ENCODE assay signal across 18 cellular contexts in the genomic region with DNA sequence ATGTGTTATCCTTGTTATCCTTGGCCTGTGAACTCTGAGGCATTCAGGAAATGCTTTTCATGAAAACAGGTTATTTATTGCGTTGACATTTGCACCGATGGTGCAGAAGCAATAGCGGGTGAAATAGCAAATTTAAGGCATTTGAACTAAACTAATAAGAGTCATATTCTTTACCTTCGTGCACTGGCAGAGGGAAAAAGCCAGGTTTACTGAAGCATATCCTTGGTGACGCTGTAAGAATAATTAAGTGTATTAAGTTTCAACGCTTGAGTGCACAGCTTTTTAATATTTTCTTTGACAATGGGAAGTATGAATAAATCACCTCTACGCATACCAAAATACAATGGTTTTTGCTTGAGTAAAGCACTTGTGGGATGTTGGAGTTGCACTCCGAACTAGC. TPM values are rescaled to one million over a fixed set of nuclear protein-coding genes. Genes with fewer than 3 reads are reported as not detected.
DNase-seq lines count a peak whose midpoint lies in the region; ATAC-seq and TF ChIP-seq lines count a peak whose summit lies in the region.
"Had no signal": no experiment of that assay in that cellular context is flagged by ENCODE, and none has a peak within 500 bp of the region (broad histone marks: within the 10 kb centered on the region; RNA-seq: fewer than 3 reads in every experiment).

No MANE protein-coding gene starts in this region.

- no peak overlapping the region for H3K4me3 ChIP-seq in CD8-positive, alpha-beta T cell (ENCODE audit: low read depth, low read length)
- H3K4me3 ChIP-seq in aorta (ENCODE audit: low read length in 2 of 2) = no peak overlapping the region
- H3K4me3 ChIP-seq: GM23338, MG63 had no signal

- 74 to 85% methylated on average over 8 of the region's 8 CpGs for WGBS in aorta, 2 donors

- no peak for TF ChIP-seq CTCF in CD8-positive, alpha-beta T cell (IDR thresholded peaks at IDR 0.05)
- no peak for TF ChIP-seq CTCF in osteocyte (IDR thresholded peaks at IDR 0.05)

- H3K4me1 Mint-ChIP-seq in CD8-positive, alpha-beta T cell (ENCODE audit: low read depth) = peaks cover 17% of the 10 kb centered on the region
- peaks cover 6% of the 10 kb centered on the region for H3K4me1 Mint-ChIP-seq in osteocyte (ENCODE audit: unreplicated experiment)

- no peaks in the 10 kb centered on the region for H3K9me3 ChIP-seq in CD8-positive, alpha-beta T cell (ENCODE audit: low read length)
- H3K9me3 ChIP-seq in aorta (ENCODE audit: control insufficient read depth, low read length) = no peaks in the 10 kb centered on the region
- H3K9me3 ChIP-seq: MG63 had no signal

- CTCF ChIA-PET in CD8-positive, alpha-beta T cell (lab: Charles Lee) = no interaction called here

- TF ChIP-seq EP300 in Ishikawa (IDR thresholded peaks at IDR 0.05; ENCODE audit: borderline replicate concordance) = peak; percentile 63; the same call in 1 of the 2 replicates

- no peak overlapping the region for H3K27ac ChIP-seq in CD8-positive, alpha-beta T cell (ENCODE audit: low read depth, low read length)
- no peak overlapping the region for H3K27ac ChIP-seq in aorta (ENCODE audit: low read depth in 1 of 2, low read length in 2 of 2)

- DNase-seq in CD8-positive, alpha-beta T cell = no peak
- DNase-seq in osteocyte (ENCODE audit: extremely low spot score, unreplicated experiment) = no peak
- DNase-seq in aorta = no peak
- no peak for DNase-seq in hypothalamus (lab: John Stamatoyannopoulos, UW)
- DNase-seq in superior temporal gyrus (ENCODE audit: extremely low spot score) = no peak
- DNase-seq: ACHN, AML-193, Kasumi-1, MG63, NCI-H1092, NCI-H146, NCI-H2029 treated with DMSO at 0.1 percent for 48 hours had no signal

- H3K36me3 Mint-ChIP-seq in CD8-positive, alpha-beta T cell = peaks cover 2% of the 10 kb centered on the region
- H3K36me3 Mint-ChIP-seq in osteocyte (ENCODE audit: unreplicated experiment) = no peaks in the 10 kb centered on the region
- H3K36me3 Mint-ChIP-seq: CD14-positive monocyte had no signal

- H3K36me3 ChIP-seq in CD8-positive, alpha-beta T cell (ENCODE audit: insufficient read depth, low read length) = no peaks in the 10 kb centered on the region
- no peaks in the 10 kb centered on the region for H3K36me3 ChIP-seq in aorta (ENCODE audit: control insufficient read depth in 1 of 2, insufficient read depth in 2 of 2, low read length in 1 of 2)
- H3K36me3 ChIP-seq: MG63 had no signal

- no peaks in the 10 kb centered on the region for H3K9me3 Mint-ChIP-seq in CD8-positive, alpha-beta T cell
- H3K9me3 Mint-ChIP-seq in osteocyte (ENCODE audit: unreplicated experiment) = no peaks in the 10 kb centered on the region

- peak overlapping the region; percentile 2 for H3K4me3 Mint-ChIP-seq in CD8-positive, alpha-beta T cell
- peak overlapping the region; percentile 14 for H3K4me3 Mint-ChIP-seq in osteocyte (ENCODE audit: unreplicated experiment)
- H3K4me3 Mint-ChIP-seq: GM23338 had no signal

- no peaks in the 10 kb centered on the region for H3K27me3 Mint-ChIP-seq in CD8-positive, alpha-beta T cell (ENCODE audit: low read depth)
- no peaks in the 10 kb centered on the region for H3K27me3 Mint-ChIP-seq in osteocyte (ENCODE audit: unreplicated experiment)

- TF ChIP-seq RAD21 in Ishikawa (IDR thresholded peaks at IDR 0.05; ENCODE audit: low read depth) = no peak

- H3K27me3 ChIP-seq in CD8-positive, alpha-beta T cell (ENCODE audit: insufficient read depth, low read length) = no peaks in the 10 kb centered on the region
- H3K27me3 ChIP-seq in aorta (ENCODE audit: control insufficient read depth in 1 of 2, insufficient read depth in 2 of 2, low read length in 1 of 2) = no peaks in the 10 kb centered on the region
- H3K27me3 ChIP-seq: MG63 had no signal

- peaks cover 6% of the 10 kb centered on the region for H3K4me1 ChIP-seq in CD8-positive, alpha-beta T cell (ENCODE audit: insufficient read depth, low read length)
- H3K4me1 ChIP-seq in aorta (ENCODE audit: control insufficient read depth in 1 of 2, insufficient read depth in 2 of 2, low read length in 2 of 2) = no peaks in the 10 kb centered on the region

- POLR2A ChIA-PET in CD8-positive, alpha-beta T cell (lab: Charles Lee) = no interaction called here

- ATAC-seq in CD8-positive, alpha-beta T cell = no peak
- ATAC-seq in esophagus mucosa (peak; percentile 9), aorta (ENCODE audit: low FRiP score) (no peak)
- ATAC-seq: GM23338, HCT116, Right ventricle myocardium inferior had no signal

- no peak overlapping the region for H3K27ac Mint-ChIP-seq in CD8-positive, alpha-beta T cell
- no peak overlapping the region for H3K27ac Mint-ChIP-seq in osteocyte (ENCODE audit: unreplicated experiment)
- H3K27ac Mint-ChIP-seq: GM23338 had no signal

- intact Hi-C loops in CD8-positive, alpha-beta T cell (cut with DNase I, micrococcal nuclease) = loop anchor here in 1 of 2 experiments (10.0 kb wide), 1 partner anchor 777 kb away; the partner anchor contains the start of gene HELZ
- intact Hi-C loops in aorta (cut with DNase I) = loop anchor here in 1 of 2 donors (2.0 kb wide), 1 partner anchor 13 kb away; the partner anchor contains the start of gene KPNA2

TF ChIP-seq in Ishikawa, 13 proteins besides CTCF, POLR2A, EP300 and RAD21:
- TF ChIP-seq, protein P1, sequence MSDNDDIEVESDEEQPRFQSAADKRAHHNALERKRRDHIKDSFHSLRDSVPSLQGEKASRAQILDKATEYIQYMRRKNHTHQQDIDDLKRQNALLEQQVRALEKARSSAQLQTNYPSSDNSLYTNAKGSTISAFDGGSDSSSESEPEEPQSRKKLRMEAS (IDR thresholded peaks at IDR 0.05) = no peak
- 0 out of 2 replicates have a peak, but pooled peaks have one; percentile 43 for TF ChIP-seq CREB1 (IDR thresholded peaks at IDR 0.05; ENCODE audit: low read depth)
- TF ChIP-seq REST (IDR thresholded peaks at IDR 0.05; ENCODE audit: low read depth) = no peak
- TF ChIP-seq FOXM1 (IDR thresholded peaks at IDR 0.05; ENCODE audit: borderline replicate concordance, low read depth) = peak; percentile 61; the same call in 1 of the 2 replicates
- TF ChIP-seq TAF1 (IDR thresholded peaks at IDR 0.05; ENCODE audit: low read depth) = 0 out of 2 replicates have a peak, but pooled peaks have one; percentile 33
- TF ChIP-seq CEBPB (IDR thresholded peaks at IDR 0.05) = peak; percentile 14; the same call in 1 of the 2 replicates
- TF ChIP-seq NFIC (IDR thresholded peaks at IDR 0.05) = peak; percentile 69
- no peak for TF ChIP-seq EGR1 (IDR thresholded peaks at IDR 0.05)
- TF ChIP-seq TCF12 (IDR thresholded peaks at IDR 0.05; ENCODE audit: low read depth) = peak; percentile 82
- no peak for TF ChIP-seq YY1 (IDR thresholded peaks at IDR 0.05; ENCODE audit: low read depth)
- no peak; the same call in none of the 2 replicates for TF ChIP-seq TEAD4 (IDR thresholded peaks at IDR 0.05)
- TF ChIP-seq USF1 (IDR thresholded peaks at IDR 0.05) = no peak
- TF ChIP-seq ZBTB7A (IDR thresholded peaks at IDR 0.05; ENCODE audit: low read depth) = no peak

RNA-seq across cellular contexts. Expression of gene KPNA2, which starts 13.6 kb away (rescaled TPM):
- total RNA-seq in CD8-positive, alpha-beta T cell = 100 to 1,000 TPM; 111 to 121 TPM
- total RNA-seq in esophagus mucosa (85.5 TPM), osteocyte (95.0 and 102 TPM in 2 replicates), aorta (10 to 100 TPM; 19.6 to 20.9 TPM)
- polyA plus RNA-seq in aorta = 10 to 100 TPM in 1 of 2 donors, 1 to 10 TPM in 1; 5.8 to 11.1 TPM

RNA-seq across cellular contexts. Expression of gene C17orf58, which starts 25.7 kb away (rescaled TPM):
- total RNA-seq in CD8-positive, alpha-beta T cell = under 1 TPM; 0.19 to 0.30 TPM
- total RNA-seq in esophagus mucosa = 5.9 TPM
- 12.2 TPM in 2 replicates for total RNA-seq in osteocyte
- total RNA-seq in aorta = 10 to 100 TPM in 1 of 2 donors, 1 to 10 TPM in 1; 5.2 to 15.8 TPM
- polyA plus RNA-seq in aorta = 10 to 100 TPM in 1 of 2 donors, 1 to 10 TPM in 1; 9.1 to 20.5 TPM
